In the genomic region with DNA sequence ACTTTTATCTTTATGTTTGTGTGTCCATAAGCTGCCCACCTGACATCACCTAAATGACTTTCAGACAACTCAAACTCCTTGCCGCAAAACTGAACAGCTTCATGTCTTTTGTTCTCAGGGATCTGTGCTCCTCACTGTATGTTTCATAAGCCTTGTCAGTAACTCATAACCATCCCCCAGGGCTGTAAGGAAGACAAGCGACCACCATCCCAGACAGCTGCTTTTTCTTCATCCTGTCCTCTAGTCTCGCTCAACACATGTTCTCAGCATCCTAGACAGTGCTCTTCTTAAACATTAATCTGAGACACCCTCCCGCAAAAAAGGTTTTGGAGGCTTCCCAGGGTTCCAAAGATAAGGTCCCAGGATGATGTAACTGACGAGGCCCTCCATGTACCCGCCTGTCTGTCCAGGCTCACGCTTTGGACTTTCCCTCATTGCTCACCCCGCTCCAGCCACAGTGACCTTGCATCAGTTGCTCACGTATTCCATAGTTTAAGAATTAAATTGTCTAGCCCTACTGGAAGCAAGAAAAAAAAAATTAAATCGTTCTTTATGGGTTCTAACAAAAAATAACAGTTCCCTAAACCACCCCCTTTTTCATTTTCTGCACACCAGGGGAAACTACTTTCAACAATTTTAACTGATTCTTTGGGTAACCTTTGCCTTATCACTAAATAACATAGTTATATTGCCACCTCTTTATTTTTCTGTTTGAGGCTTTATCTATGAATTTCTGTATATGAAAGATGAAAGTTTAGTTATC, we compare ENCODE assay signal across 1 cellular context.
TF ChIP-seq lines count a peak whose summit lies in the region.

No MANE protein-coding gene starts in this region.

TF ChIP-seq in K562, 482 proteins besides CTCF, POLR2A, EP300 and RAD21 (continued from another document and continues in another):
- TF ChIP-seq, protein P1, sequence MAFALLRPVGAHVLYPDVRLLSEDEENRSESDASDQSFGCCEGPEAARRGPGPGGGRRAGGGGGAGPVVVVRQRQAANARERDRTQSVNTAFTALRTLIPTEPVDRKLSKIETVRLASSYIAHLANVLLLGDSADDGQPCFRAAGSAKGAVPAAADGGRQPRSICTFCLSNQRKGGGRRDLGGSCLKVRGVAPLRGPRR (CRISPR knock-in tag; IDR thresholded peaks at IDR 0.05), result no peak
- TF ChIP-seq XRCC3 (IDR thresholded peaks at IDR 0.05) (no peak), MXI1 (IDR thresholded peaks at IDR 0.05; ENCODE audit: low read depth, low read length) (no peak), ZNF57 (CRISPR knock-in tag; IDR thresholded peaks at IDR 0.05) (no peak), GTF2A2 (tag; IDR thresholded peaks at IDR 0.05) (no peak), ZNF316 (IDR thresholded peaks at IDR 0.05) (no peak), NR2C2 (CRISPR knock-in tag; IDR thresholded peaks at IDR 0.05) (no peak), NR2C2 (tag; IDR thresholded peaks at IDR 0.05) (peak; percentile 32; the same call in 1 of the 2 replicates), ZNF583 (CRISPR knock-in tag; IDR thresholded peaks at IDR 0.05) (no peak), TAL1 (IDR thresholded peaks at IDR 0.05) (no peak; the same call in 1 of the 2 replicates), MEF2D (tag; conservative IDR thresholded peaks at IDR 0.05; ENCODE audit: low read depth) (no peak), KDM2B (CRISPR knock-in tag; IDR thresholded peaks at IDR 0.05) (no peak), RCOR1 (IDR thresholded peaks at IDR 0.05; ENCODE audit: borderline replicate concordance in 1 of 2, low read depth in 2 of 2, low read length in 2 of 2) (peak in 1 of 2 experiments; percentile 77; a peak in 1 of 4 replicates), TSC22D4 (tag; IDR thresholded peaks at IDR 0.05) (no peak), KDM4B (IDR thresholded peaks at IDR 0.05; ENCODE audit: borderline replicate concordance in 2 of 2, low read depth in 1 of 2) (no peak), PYGO2 (tag; IDR thresholded peaks at IDR 0.05) (no peak), SRSF9 (IDR thresholded peaks at IDR 0.05; ENCODE audit: borderline replicate concordance, low read depth, low read length) (no peak), MAFK (IDR thresholded peaks at IDR 0.05; ENCODE audit: low read length) (no peak), CEBPB (tag; IDR thresholded peaks at IDR 0.05) (peak; percentile 68)
- TF ChIP-seq, protein P2, sequence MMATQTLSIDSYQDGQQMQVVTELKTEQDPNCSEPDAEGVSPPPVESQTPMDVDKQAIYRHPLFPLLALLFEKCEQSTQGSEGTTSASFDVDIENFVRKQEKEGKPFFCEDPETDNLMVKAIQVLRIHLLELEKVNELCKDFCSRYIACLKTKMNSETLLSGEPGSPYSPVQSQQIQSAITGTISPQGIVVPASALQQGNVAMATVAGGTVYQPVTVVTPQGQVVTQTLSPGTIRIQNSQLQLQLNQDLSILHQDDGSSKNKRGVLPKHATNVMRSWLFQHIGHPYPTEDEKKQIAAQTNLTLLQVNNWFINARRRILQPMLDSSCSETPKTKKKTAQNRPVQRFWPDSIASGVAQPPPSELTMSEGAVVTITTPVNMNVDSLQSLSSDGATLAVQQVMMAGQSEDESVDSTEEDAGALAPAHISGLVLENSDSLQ (IDR thresholded peaks at IDR 0.05), result peak; percentile 41; the same call in 1 of the 2 replicates
- TF ChIP-seq, protein P3, sequence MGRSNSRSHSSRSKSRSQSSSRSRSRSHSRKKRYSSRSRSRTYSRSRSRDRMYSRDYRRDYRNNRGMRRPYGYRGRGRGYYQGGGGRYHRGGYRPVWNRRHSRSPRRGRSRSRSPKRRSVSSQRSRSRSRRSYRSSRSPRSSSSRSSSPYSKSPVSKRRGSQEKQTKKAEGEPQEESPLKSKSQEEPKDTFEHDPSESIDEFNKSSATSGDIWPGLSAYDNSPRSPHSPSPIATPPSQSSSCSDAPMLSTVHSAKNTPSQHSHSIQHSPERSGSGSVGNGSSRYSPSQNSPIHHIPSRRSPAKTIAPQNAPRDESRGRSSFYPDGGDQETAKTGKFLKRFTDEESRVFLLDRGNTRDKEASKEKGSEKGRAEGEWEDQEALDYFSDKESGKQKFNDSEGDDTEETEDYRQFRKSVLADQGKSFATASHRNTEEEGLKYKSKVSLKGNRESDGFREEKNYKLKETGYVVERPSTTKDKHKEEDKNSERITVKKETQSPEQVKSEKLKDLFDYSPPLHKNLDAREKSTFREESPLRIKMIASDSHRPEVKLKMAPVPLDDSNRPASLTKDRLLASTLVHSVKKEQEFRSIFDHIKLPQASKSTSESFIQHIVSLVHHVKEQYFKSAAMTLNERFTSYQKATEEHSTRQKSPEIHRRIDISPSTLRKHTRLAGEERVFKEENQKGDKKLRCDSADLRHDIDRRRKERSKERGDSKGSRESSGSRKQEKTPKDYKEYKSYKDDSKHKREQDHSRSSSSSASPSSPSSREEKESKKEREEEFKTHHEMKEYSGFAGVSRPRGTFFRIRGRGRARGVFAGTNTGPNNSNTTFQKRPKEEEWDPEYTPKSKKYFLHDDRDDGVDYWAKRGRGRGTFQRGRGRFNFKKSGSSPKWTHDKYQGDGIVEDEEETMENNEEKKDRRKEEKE (IDR thresholded peaks at IDR 0.05; ENCODE audit: borderline replicate concordance in 1 of 2, control insufficient read depth in 1 of 2, low read depth in 2 of 2, low read length in 1 of 2), result no peak
- TF ChIP-seq, protein P4, sequence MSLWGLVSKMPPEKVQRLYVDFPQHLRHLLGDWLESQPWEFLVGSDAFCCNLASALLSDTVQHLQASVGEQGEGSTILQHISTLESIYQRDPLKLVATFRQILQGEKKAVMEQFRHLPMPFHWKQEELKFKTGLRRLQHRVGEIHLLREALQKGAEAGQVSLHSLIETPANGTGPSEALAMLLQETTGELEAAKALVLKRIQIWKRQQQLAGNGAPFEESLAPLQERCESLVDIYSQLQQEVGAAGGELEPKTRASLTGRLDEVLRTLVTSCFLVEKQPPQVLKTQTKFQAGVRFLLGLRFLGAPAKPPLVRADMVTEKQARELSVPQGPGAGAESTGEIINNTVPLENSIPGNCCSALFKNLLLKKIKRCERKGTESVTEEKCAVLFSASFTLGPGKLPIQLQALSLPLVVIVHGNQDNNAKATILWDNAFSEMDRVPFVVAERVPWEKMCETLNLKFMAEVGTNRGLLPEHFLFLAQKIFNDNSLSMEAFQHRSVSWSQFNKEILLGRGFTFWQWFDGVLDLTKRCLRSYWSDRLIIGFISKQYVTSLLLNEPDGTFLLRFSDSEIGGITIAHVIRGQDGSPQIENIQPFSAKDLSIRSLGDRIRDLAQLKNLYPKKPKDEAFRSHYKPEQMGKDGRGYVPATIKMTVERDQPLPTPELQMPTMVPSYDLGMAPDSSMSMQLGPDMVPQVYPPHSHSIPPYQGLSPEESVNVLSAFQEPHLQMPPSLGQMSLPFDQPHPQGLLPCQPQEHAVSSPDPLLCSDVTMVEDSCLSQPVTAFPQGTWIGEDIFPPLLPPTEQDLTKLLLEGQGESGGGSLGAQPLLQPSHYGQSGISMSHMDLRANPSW (CRISPR knock-in tag; IDR thresholded peaks at IDR 0.05), result no peak
- TF ChIP-seq, protein P5, sequence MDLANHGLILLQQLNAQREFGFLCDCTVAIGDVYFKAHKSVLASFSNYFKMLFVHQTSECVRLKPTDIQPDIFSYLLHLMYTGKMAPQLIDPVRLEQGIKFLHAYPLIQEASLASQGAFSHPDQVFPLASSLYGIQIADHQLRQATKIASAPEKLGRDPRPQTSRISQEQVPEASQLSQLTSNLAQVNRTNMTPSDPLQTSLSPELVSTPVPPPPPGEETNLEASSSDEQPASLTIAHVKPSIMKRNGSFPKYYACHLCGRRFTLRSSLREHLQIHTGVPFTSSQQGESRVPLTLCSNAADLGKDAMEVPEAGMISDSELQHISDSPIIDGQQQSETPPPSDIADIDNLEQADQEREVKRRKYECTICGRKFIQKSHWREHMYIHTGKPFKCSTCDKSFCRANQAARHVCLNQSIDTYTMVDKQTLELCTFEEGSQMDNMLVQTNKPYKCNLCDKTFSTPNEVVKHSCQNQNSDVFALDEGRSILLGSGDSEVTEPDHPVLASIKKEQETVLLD (IDR thresholded peaks at IDR 0.05), result no peak
- TF ChIP-seq, protein P6, sequence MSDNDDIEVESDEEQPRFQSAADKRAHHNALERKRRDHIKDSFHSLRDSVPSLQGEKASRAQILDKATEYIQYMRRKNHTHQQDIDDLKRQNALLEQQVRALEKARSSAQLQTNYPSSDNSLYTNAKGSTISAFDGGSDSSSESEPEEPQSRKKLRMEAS (CRISPR knock-in tag; IDR thresholded peaks at IDR 0.05), result no peak
- TF ChIP-seq, protein P7, sequence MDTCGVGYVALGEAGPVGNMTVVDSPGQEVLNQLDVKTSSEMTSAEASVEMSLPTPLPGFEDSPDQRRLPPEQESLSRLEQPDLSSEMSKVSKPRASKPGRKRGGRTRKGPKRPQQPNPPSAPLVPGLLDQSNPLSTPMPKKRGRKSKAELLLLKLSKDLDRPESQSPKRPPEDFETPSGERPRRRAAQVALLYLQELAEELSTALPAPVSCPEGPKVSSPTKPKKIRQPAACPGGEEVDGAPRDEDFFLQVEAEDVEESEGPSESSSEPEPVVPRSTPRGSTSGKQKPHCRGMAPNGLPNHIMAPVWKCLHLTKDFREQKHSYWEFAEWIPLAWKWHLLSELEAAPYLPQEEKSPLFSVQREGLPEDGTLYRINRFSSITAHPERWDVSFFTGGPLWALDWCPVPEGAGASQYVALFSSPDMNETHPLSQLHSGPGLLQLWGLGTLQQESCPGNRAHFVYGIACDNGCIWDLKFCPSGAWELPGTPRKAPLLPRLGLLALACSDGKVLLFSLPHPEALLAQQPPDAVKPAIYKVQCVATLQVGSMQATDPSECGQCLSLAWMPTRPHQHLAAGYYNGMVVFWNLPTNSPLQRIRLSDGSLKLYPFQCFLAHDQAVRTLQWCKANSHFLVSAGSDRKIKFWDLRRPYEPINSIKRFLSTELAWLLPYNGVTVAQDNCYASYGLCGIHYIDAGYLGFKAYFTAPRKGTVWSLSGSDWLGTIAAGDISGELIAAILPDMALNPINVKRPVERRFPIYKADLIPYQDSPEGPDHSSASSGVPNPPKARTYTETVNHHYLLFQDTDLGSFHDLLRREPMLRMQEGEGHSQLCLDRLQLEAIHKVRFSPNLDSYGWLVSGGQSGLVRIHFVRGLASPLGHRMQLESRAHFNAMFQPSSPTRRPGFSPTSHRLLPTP (IDR thresholded peaks at IDR 0.05; ENCODE audit: borderline replicate concordance, extremely low read depth, insufficient read length), result no peak
- TF ChIP-seq, protein P8, sequence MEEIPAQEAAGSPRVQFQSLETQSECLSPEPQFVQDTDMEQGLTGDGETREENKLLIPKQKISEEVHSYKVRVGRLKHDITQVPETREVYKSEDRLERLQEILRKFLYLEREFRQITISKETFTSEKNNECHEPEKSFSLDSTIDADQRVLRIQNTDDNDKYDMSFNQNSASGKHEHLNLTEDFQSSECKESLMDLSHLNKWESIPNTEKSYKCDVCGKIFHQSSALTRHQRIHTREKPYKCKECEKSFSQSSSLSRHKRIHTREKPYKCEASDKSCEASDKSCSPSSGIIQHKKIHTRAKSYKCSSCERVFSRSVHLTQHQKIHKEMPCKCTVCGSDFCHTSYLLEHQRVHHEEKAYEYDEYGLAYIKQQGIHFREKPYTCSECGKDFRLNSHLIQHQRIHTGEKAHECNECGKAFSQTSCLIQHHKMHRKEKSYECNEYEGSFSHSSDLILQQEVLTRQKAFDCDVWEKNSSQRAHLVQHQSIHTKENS (CRISPR knock-in tag; IDR thresholded peaks at IDR 0.05), result no peak
- TF ChIP-seq, protein P9, sequence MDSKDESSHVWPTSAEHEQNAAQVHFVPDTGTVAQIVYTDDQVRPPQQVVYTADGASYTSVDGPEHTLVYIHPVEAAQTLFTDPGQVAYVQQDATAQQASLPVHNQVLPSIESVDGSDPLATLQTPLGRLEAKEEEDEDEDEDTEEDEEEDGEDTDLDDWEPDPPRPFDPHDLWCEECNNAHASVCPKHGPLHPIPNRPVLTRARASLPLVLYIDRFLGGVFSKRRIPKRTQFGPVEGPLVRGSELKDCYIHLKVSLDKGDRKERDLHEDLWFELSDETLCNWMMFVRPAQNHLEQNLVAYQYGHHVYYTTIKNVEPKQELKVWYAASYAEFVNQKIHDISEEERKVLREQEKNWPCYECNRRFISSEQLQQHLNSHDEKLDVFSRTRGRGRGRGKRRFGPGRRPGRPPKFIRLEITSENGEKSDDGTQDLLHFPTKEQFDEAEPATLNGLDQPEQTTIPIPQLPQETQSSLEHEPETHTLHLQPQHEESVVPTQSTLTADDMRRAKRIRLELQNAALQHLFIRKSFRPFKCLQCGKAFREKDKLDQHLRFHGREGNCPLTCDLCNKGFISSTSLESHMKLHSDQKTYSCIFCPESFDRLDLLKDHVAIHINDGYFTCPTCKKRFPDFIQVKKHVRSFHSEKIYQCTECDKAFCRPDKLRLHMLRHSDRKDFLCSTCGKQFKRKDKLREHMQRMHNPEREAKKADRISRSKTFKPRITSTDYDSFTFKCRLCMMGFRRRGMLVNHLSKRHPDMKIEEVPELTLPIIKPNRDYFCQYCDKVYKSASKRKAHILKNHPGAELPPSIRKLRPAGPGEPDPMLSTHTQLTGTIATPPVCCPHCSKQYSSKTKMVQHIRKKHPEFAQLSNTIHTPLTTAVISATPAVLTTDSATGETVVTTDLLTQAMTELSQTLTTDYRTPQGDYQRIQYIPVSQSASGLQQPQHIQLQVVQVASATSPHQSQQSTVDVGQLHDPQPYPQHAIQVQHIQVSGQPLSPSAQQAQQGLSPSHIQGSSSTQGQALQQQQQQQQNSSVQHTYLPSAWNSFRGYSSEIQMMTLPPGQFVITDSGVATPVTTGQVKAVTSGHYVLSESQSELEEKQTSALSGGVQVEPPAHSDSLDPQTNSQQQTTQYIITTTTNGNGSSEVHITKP (IDR thresholded peaks at IDR 0.05; ENCODE audit: partially characterized antibody), result peak; percentile 34
